In the genomic region with DNA sequence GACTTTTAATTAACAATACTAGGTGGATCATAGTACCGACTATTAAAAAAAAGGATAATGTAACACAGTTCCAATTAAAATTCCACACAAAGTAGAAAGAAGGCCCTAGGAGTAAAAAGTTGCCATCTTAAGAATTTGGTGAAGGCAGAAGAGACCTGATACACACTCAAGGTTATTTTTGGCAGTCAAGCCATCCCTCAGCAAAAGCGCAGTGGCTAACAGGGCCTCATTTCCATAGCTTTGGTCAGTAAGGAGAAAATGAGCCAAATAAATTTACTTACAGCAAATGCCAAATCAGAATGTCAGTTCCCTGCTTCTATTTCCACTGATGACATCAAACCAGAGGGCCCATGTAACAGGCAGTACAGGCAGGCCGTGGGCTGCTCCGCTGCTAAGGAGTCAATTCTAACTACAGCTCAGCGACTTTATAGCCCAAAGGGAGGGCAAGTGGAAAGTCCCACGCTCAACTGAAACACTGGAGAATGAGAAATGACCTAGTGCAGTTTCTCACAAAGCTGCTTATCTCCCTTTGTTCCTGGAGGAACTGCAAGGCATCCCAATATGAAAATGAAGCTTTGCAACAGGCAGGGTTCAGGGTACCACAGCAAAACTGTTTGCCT, we compare ENCODE assay signal across 7 cellular contexts. TPM values are rescaled to one million over a fixed set of nuclear protein-coding genes. Genes with fewer than 3 reads are reported as not detected.
DNase-seq lines count a peak whose midpoint lies in the region; ATAC-seq, FAIRE-seq and TF ChIP-seq lines count a peak whose summit lies in the region.

No MANE protein-coding gene starts in this region.

- H3K9me3 ChIP-seq in kidney (ENCODE audit: control insufficient read depth in 1 of 2, low read length in 2 of 2) (no peaks in the 10 kb centered on the region), tibial nerve (no peaks in the 10 kb centered on the region)

- TF ChIP-seq EP300 in tibial nerve (IDR thresholded peaks at IDR 0.05), result no peak

- ATAC-seq in GM19395 (IDR thresholded peaks at IDR 0.05; ENCODE audit: unreplicated experiment) (peak; percentile 76), HG03135 (IDR thresholded peaks at IDR 0.05; ENCODE audit: unreplicated experiment) (peak; percentile 85)

- no peak for FAIRE-seq in kidney (lab: Jason Lieb, UNC)

- H3K4me3 ChIP-seq in kidney (ENCODE audit: low read length in 2 of 2), result no peak overlapping the region
- H3K4me3 ChIP-seq in tibial nerve, result no peak overlapping the region

- TF ChIP-seq POLR2A in tibial nerve (IDR thresholded peaks at IDR 0.05), result no peak

- peak; percentile 30 for DNase-seq in activated T-cell treated with anti-CD3 and anti-CD28 coated beads, Interleukin-2, amount 50 U/mL, for 1 hour
- DNase-seq in kidney (no peak), occipital lobe (lab: John Stamatoyannopoulos, UW) (no peak), tibial nerve (ENCODE audit: low spot score in 2 of 2) (no peak)
- DNase-seq in stimulated activated CD8-positive, alpha-beta memory T cell treated with anti-CD3 and anti-CD28 coated beads, Interleukin-4, amount 100 ng/mL, for 24 hours (ENCODE audit: low read depth), result peak; percentile 28

- intact Hi-C loops in kidney (cut with DNase I), result no loop called here

- peaks cover 4 to 20% of the 10 kb centered on the region in 2 donors for H3K36me3 ChIP-seq in kidney (ENCODE audit: control insufficient read depth in 1 of 2, insufficient read depth in 2 of 2, low read length in 2 of 2)
- H3K36me3 ChIP-seq in tibial nerve, result peaks cover 0 to 27% (median 0%) of the 10 kb centered on the region in 3 donors

- 30 to 36% methylated on average over 6 of the region's 6 CpGs for WGBS in tibial nerve, 2 donors

- H3K4me1 ChIP-seq in kidney (ENCODE audit: control insufficient read depth in 1 of 2, insufficient read depth in 1 of 2, low read depth in 1 of 2, low read length in 2 of 2), result peaks cover 20 to 26% of the 10 kb centered on the region in 2 donors
- peaks cover 0 to 87% (median 38%) of the 10 kb centered on the region in 4 donors for H3K4me1 ChIP-seq in tibial nerve

- peak overlapping the region; percentile 7 to 19 for H3K9ac ChIP-seq in kidney (ENCODE audit: low read length in 2 of 2)

- H3K27me3 ChIP-seq in tibial nerve, result no peaks in the 10 kb centered on the region

- TF ChIP-seq CTCF in kidney (IDR thresholded peaks at IDR 0.05; ENCODE audit: borderline replicate concordance, extremely low read depth, insufficient read depth), result no peak
- TF ChIP-seq CTCF in tibial nerve (IDR thresholded peaks at IDR 0.05), result no peak

- H3K27ac ChIP-seq in kidney (ENCODE audit: low read depth in 2 of 2, low read length in 2 of 2) (peak overlapping the region in 1 of 2 donors; percentile 10), tibial nerve (peak overlapping the region in 2 of 4 donors; percentile 53 to 61)

RNA-seq across cellular contexts. Expression of a gene that starts 6.3 kb away (rescaled TPM):
- 86.7 TPM for total RNA-seq in kidney
- polyA plus RNA-seq in kidney (ENCODE audit: insufficient read depth, low read depth, low replicate concordance), result 39.0 TPM
- 160 TPM for total RNA-seq in occipital lobe
- total RNA-seq in tibial nerve, result 100 to 1,000 TPM; 115 to 148 (median 138) TPM

RNA-seq across cellular contexts. Expression of a gene that starts 26.2 kb away (rescaled TPM):
- total RNA-seq in kidney, result 32.8 TPM
- 12.7 TPM for polyA plus RNA-seq in kidney (ENCODE audit: insufficient read depth, low read depth, low replicate concordance)
- total RNA-seq in occipital lobe, result 82.8 TPM
- 10 to 100 TPM; 12.6 to 20.8 (median 18.3) TPM for total RNA-seq in tibial nerve

Comparison
In these comparisons a context has a peak if more than half of its experiments do, and no peak if none do; other contexts are left out.
1. DNase-seq: peak in activated T-cell treated with anti-CD3 and anti-CD28 coated beads, Interleukin-2, amount 50 U/mL, for 1 hour (single experiment) and stimulated activated CD8-positive, alpha-beta memory T cell treated with anti-CD3 and anti-CD28 coated beads, Interleukin-4, amount 100 ng/mL, for 24 hours (single experiment); none in kidney (single experiment), occipital lobe (single experiment) and tibial nerve (0 of 2).